Comparison of ENCODE assay signal across 1 cellular context in genomic region chr13:84973661-84974060, GRCh38.
TF ChIP-seq lines count a peak whose summit lies in the region.

No MANE protein-coding gene starts in this region.

TF ChIP-seq in GM12878, 131 proteins besides CTCF, POLR2A, EP300 and RAD21 (continued from another document):
- no peak for TF ChIP-seq USF1 (IDR thresholded peaks at IDR 0.05; ENCODE audit: borderline replicate concordance, extremely low read length, insufficient read depth, low read depth, low read length)
- no peak for TF ChIP-seq ZBTB4 (CRISPR knock-in tag; IDR thresholded peaks at IDR 0.05)
- TF ChIP-seq CHD1 (IDR thresholded peaks at IDR 0.05; ENCODE audit: low read depth, low read length) = no peak
- no peak for TF ChIP-seq TAF1 (IDR thresholded peaks at IDR 0.05; ENCODE audit: borderline replicate concordance, low read depth, low read length)
- TF ChIP-seq GATAD2B (conservative IDR thresholded peaks at IDR 0.05; ENCODE audit: low read depth) = no peak
- no peak for TF ChIP-seq SUPT20H (IDR thresholded peaks at IDR 0.05; ENCODE audit: borderline replicate concordance, control insufficient read depth, low read depth, low read length)
- TF ChIP-seq MTA2 (IDR thresholded peaks at IDR 0.05; ENCODE audit: low read depth) = no peak
- no peak for TF ChIP-seq RELB (IDR thresholded peaks at IDR 0.05; ENCODE audit: low read depth)
- TF ChIP-seq EZH2 (IDR thresholded peaks at IDR 0.05; ENCODE audit: borderline replicate concordance, control insufficient read depth, low read depth, low read length) = no peak
- no peak for TF ChIP-seq IRF5 (IDR thresholded peaks at IDR 0.05; ENCODE audit: borderline replicate concordance)
- no peak for TF ChIP-seq JUNB (IDR thresholded peaks at IDR 0.05)
- TF ChIP-seq FOXM1 (IDR thresholded peaks at IDR 0.05; ENCODE audit: low read depth, low read length) = no peak
- no peak for TF ChIP-seq NR2C1 (IDR thresholded peaks at IDR 0.05)
- TF ChIP-seq HDGF (IDR thresholded peaks at IDR 0.05) = no peak
- no peak for TF ChIP-seq CEBPB (IDR thresholded peaks at IDR 0.05; ENCODE audit: borderline replicate concordance in 1 of 2, low read depth in 2 of 2, low read length in 2 of 2)
- TF ChIP-seq MAX (IDR thresholded peaks at IDR 0.05; ENCODE audit: low read depth, low read length) = no peak
